In genomic region chr9:94357158-94357557, GRCh38 we compare ENCODE assay signal across 11 cellular contexts. TPM values are rescaled to one million over a fixed set of nuclear protein-coding genes. Genes with fewer than 3 reads are reported as not detected.
"Had no signal": no experiment of that assay in that cellular context is flagged by ENCODE, and none has a peak within 500 bp of the region (broad histone marks: within the 10 kb centered on the region; RNA-seq: fewer than 3 reads in every experiment).

No MANE protein-coding gene starts in this region.

RNA-seq across cellular contexts. Expression of gene NUTM2F, which starts 28.7 kb away (rescaled TPM):
- total RNA-seq: stomach, subcutaneous adipose tissue, temporal lobe, thoracic aorta, thyroid gland, transverse colon, upper lobe of left lung, ureter, urinary bladder, uterus, vagina had no signal
- polyA plus RNA-seq: stomach, urinary bladder had no signal
